In the genomic region with DNA sequence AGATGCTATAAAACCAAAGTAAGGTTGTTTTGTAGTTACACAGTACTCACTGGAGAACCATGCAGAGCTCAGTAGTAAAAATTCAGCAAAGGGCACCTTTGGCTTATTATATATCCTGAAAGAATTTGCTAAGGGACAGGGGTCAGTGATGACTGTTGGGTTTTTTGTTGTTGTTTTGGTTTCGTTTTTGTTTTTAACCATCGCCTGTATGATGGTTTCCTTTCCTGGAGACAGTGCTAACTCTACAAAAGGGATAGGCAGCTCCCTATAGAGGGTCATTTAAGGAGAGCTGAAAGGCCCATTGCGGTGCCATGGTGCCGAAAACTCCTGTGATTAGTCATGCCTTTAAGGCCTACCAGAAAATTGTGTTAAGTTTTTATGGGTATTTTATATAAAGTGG, we compare ENCODE assay signal across 10 cellular contexts.
A peak's percentile ranks its signal among the peaks of the same experiment; 100 is the strongest.
DNase-seq lines count a peak whose midpoint lies in the region; ATAC-seq, FAIRE-seq and TF ChIP-seq lines count a peak whose summit lies in the region.
"Had no signal": no experiment of that assay in that cellular context is flagged by ENCODE, and none has a peak within 500 bp of the region (broad histone marks: within the 10 kb centered on the region; RNA-seq: fewer than 3 reads in every experiment).

No MANE protein-coding gene starts in this region.

- peaks cover 13% of the 10 kb centered on the region for H3K4me1 Mint-ChIP-seq in GM23338

- H3K9me2 ChIP-seq in GM23338 (ENCODE audit: insufficient read depth) = no peaks in the 10 kb centered on the region

- no peaks in the 10 kb centered on the region for H3K27me3 ChIP-seq in GM23338 (ENCODE audit: insufficient read depth)

- no peaks in the 10 kb centered on the region for H4K20me1 ChIP-seq in GM23338 (replicated peaks; ENCODE audit: insufficient read depth)

- H3K9me3 Mint-ChIP-seq in GM23338 = peaks cover 4% of the 10 kb centered on the region

- no peak overlapping the region for H3K27ac Mint-ChIP-seq in GM23338
- H3K27ac Mint-ChIP-seq: activated naive CD8-positive, alpha-beta T cell had no signal

- peak; percentile 1 for DNase-seq in GM23338 (ENCODE audit: low spot score)
- DNase-seq in lung microvascular endothelial cell (ENCODE audit: low read depth in 2 of 2) = peak; percentile 3 to 24
- DNase-seq in stimulated activated CD4-positive, alpha-beta T cell treated with anti-CD3 and anti-CD28 coated beads, Interleukin-4, amount 100 ng/mL, for 1 hour = no peak
- no peak for DNase-seq in GM12891 (ENCODE audit: insufficient read length, low spot score)
- no peak for DNase-seq in activated CD8-positive, alpha-beta memory T cell treated with anti-CD3 and anti-CD28 coated beads for 24 hours
- DNase-seq: stimulated activated CD4-positive, alpha-beta T cell treated with anti-CD3 and anti-CD28 coated beads, Interleukin-15, amount 100 ng/mL, for 24 hours had no signal

- no peak overlapping the region for H3K4me3 ChIP-seq in GM23338
- H3K4me3 ChIP-seq: HAP-1 had no signal

- H3K4me3 Mint-ChIP-seq in GM23338 = no peak overlapping the region
- H3K4me3 Mint-ChIP-seq: activated naive CD8-positive, alpha-beta T cell had no signal

- ATAC-seq in GM18909 (IDR thresholded peaks at IDR 0.05; ENCODE audit: poor library complexity, unreplicated experiment) (peak; percentile 86), GM23338 (no peak), HG03571 (IDR thresholded peaks at IDR 0.05; ENCODE audit: unreplicated experiment) (peak; percentile 87)

- peaks cover 3% of the 10 kb centered on the region for H3K36me3 Mint-ChIP-seq in GM23338 (ENCODE audit: low read depth)
- H3K36me3 Mint-ChIP-seq: activated naive CD8-positive, alpha-beta T cell had no signal

- no peaks in the 10 kb centered on the region for H3K27me3 Mint-ChIP-seq in GM23338 (ENCODE audit: insufficient read depth, low read depth, poor library complexity)
- H3K27me3 Mint-ChIP-seq: activated naive CD8-positive, alpha-beta T cell had no signal

- FAIRE-seq in GM12891 (lab: Jason Lieb, UNC) = no peak

- H3K27ac ChIP-seq in GM23338 (ENCODE audit: low read depth) = no peak overlapping the region

- no peaks in the 10 kb centered on the region for H3K36me3 ChIP-seq in GM23338 (ENCODE audit: insufficient read depth)
- H3K36me3 ChIP-seq: HAP-1 had no signal

- TF ChIP-seq CTCF in GM23338 (conservative IDR thresholded peaks at IDR 0.05; ENCODE audit: low read depth in 2 of 2) = no peak

- H2AFZ ChIP-seq in GM23338 = no peak overlapping the region

- H3K4me1 ChIP-seq in GM23338 (ENCODE audit: insufficient read depth) = no peaks in the 10 kb centered on the region

- no peak overlapping the region for H3K4me2 ChIP-seq in GM23338

- no peak for TF ChIP-seq POLR2A in GM12891 (IDR thresholded peaks at IDR 0.05; ENCODE audit: low read depth, low read length)

- H3K79me2 ChIP-seq in GM23338 (replicated peaks; ENCODE audit: insufficient read depth) = no peaks in the 10 kb centered on the region

- no peaks in the 10 kb centered on the region for H3F3A ChIP-seq in GM23338 (replicated peaks; ENCODE audit: low read depth)

TF ChIP-seq in GM12891, 5 proteins besides CTCF, POLR2A, EP300 and RAD21:
- TF ChIP-seq PAX5 (IDR thresholded peaks at IDR 0.05; ENCODE audit: insufficient read depth, low read length, severe bottlenecking) (no peak), POU2F2 (IDR thresholded peaks at IDR 0.05; ENCODE audit: low read depth, low read length) (no peak), POLR2AphosphoS5 (IDR thresholded peaks at IDR 0.05; ENCODE audit: low read depth, low read length) (no peak), SPI1 (IDR thresholded peaks at IDR 0.05; ENCODE audit: low read depth, low read length) (no peak), TAF1 (IDR thresholded peaks at IDR 0.05; ENCODE audit: low read depth, low read length) (no peak)

Comparison
In these comparisons a context has a peak if more than half of its experiments do, and no peak if none do; other contexts are left out.
1. DNase-seq: peak in GM23338 (single experiment) and lung microvascular endothelial cell (2 of 2); none in stimulated activated CD4-positive, alpha-beta T cell treated with anti-CD3 and anti-CD28 coated beads, Interleukin-4, amount 100 ng/mL, for 1 hour (single experiment), GM12891 (single experiment) and activated CD8-positive, alpha-beta memory T cell treated with anti-CD3 and anti-CD28 coated beads for 24 hours (single experiment).